In genomic region chr3:142645236-142645793, GRCh38 we compare ENCODE assay signal across 1 cellular context.
TF ChIP-seq lines count a peak whose summit lies in the region.

No MANE protein-coding gene starts in this region.

TF ChIP-seq in IMR-90, 13 proteins besides CTCF, POLR2A, EP300 and RAD21:
- TF ChIP-seq ELK1 (IDR thresholded peaks at IDR 0.05; ENCODE audit: borderline replicate concordance, low read depth, low read length) (no peak), CHD1 (IDR thresholded peaks at IDR 0.05; ENCODE audit: low read depth, low read length) (no peak), RFX5 (IDR thresholded peaks at IDR 0.05; ENCODE audit: low read depth, low read length) (no peak), NFE2L2 (IDR thresholded peaks at IDR 0.05; ENCODE audit: low read depth, low read length) (no peak)
- TF ChIP-seq, protein P1, sequence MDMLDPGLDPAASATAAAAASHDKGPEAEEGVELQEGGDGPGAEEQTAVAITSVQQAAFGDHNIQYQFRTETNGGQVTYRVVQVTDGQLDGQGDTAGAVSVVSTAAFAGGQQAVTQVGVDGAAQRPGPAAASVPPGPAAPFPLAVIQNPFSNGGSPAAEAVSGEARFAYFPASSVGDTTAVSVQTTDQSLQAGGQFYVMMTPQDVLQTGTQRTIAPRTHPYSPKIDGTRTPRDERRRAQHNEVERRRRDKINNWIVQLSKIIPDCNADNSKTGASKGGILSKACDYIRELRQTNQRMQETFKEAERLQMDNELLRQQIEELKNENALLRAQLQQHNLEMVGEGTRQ (IDR thresholded peaks at IDR 0.05; ENCODE audit: low read depth, low read length): no peak
